8 cellular contexts compared by ENCODE assay signal in the genomic region with DNA sequence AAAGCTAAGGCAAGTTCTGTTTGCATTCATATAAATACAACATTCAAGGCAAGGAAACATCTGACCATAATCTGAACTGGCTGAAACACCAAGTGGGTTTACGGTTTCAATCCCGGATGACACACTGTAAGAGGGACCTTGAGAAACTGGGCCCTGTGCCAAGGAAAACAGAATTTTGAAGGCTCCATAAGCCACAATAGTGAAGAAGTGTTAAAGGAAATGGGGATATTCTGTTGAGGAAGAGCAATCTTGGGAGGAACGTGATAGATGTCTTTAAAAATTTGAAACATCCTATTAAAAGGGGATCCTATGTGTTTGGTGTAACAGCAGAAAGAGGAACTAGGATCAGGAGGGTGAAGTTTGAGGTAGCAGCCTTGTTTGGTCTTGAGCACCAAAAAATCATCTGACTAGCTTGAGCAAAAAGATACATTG.
DNase-seq lines count a peak whose midpoint lies in the region; ATAC-seq, FAIRE-seq and TF ChIP-seq lines count a peak whose summit lies in the region.

No MANE protein-coding gene starts in this region.

- TF ChIP-seq POLR2A in GM12892 (IDR thresholded peaks at IDR 0.05; ENCODE audit: low read depth, low read length) = no peak

- FAIRE-seq in GM12892 (lab: Jason Lieb, UNC) = peak; percentile 93

- H3K4me1 ChIP-seq in adipocyte (ENCODE audit: control insufficient read depth, insufficient read depth, low read length) = peaks cover 15% of the 10 kb centered on the region

- H3K27me3 ChIP-seq in adipocyte (replicated peaks; ENCODE audit: control insufficient read depth, insufficient read depth, low read length) = no peaks in the 10 kb centered on the region

- no peak overlapping the region for H3K9ac ChIP-seq in adipocyte (ENCODE audit: low read length)

- H3K4me3 ChIP-seq in adipocyte (ENCODE audit: low read length) = no peak overlapping the region

- peak; percentile 84 for ATAC-seq in HG02678 (IDR thresholded peaks at IDR 0.05; ENCODE audit: unreplicated experiment)

- H3K9me3 ChIP-seq in adipocyte (ENCODE audit: control insufficient read depth, low read length) = peaks cover 22% of the 10 kb centered on the region

- no peaks in the 10 kb centered on the region for H3K36me3 ChIP-seq in adipocyte (ENCODE audit: control insufficient read depth, insufficient read depth, low read length, severe bottlenecking)

- DNase-seq in A172 (ENCODE audit: low spot score) (peak; percentile 76), GM12892 (ENCODE audit: insufficient read length) (no peak), NCI-H1105 treated with DMSO at 0.1 percent for 48 hours (lab: John Stamatoyannopoulos, UW) (peak; percentile 63), adipocyte (ENCODE audit: low read depth) (peak; percentile 31), myocyte (ENCODE audit: low read depth) (peak; percentile 79), NCI-H1694 treated with DMSO at 0.1 percent for 48 hours (lab: John Stamatoyannopoulos, UW) (no peak), epidermal melanocyte (ENCODE audit: insufficient read length, low spot score) (no peak)

Comparison
In these comparisons a context has a peak if more than half of its experiments do, and no peak if none do; other contexts are left out.
1. DNase-seq: peak in A172 (single experiment), NCI-H1105 treated with DMSO at 0.1 percent for 48 hours (single experiment), adipocyte (single experiment) and myocyte (single experiment); none in GM12892 (single experiment), NCI-H1694 treated with DMSO at 0.1 percent for 48 hours (single experiment) and epidermal melanocyte (single experiment).